8 cellular contexts compared by ENCODE assay signal in the genomic region with DNA sequence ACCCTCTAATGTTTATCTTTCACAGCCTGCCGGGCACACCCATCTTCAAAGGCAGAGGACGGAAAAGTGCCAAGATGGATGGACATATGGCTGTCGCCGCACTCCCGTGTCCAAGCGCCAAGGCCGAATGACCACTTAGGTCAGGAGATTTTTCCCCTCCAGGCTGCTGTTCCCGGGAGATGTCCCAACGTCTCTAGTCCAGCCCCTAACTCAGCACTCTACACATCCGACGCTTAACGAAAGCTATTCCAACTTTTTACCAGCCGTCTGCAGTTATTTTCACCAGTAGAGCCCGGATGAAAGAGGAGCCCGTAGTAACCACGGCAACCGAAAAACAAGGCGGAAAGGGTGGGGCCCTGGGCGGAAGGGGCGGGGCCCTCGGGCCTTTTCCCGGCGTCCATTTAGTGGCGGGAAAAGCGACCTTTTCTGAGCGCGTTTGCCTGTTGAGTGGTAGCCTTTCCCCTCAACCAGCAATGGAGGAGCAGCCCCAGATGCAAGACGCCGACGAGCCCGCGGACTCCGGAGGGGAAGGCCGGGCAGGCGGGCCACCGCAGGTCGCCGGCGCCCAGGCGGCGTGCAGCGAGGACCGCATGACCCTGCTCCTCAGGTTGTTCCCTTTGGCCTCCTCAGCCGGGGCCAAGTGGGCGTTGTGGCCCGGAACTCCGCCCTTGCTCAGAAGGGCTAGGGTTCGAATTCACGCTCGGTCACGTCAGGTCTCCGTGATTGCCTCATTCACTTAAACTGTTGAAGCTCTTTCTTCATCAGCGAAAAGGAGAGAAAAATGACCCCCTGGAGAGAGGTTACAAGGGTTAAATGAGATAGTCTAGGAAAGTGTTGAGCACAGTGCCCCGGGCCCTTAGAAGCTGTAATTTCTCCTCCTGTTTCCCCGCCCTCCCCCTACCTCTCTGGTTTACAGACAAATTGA. TPM values are rescaled to one million over a fixed set of nuclear protein-coding genes. Genes with fewer than 3 reads are reported as not detected.
DNase-seq lines count a peak whose midpoint lies in the region; ATAC-seq and TF ChIP-seq lines count a peak whose summit lies in the region.

TSS of gene CENPH (plus strand) at position 422 of the 925 bp plus-strand sequence. CDS start at position 474, 52 bp downstream.

- peak; percentile 88 for DNase-seq in NCI-H2029 (lab: John Stamatoyannopoulos, UW)
- DNase-seq in T-helper 2 cell treated with Interferon-gamma antibody and Interleukin-4, amounts not matched to agents 5 μg/mL and 100 μg/mL, for 36 hours (ENCODE audit: low spot score): peak; percentile 91
- DNase-seq in anterior cingulate cortex (lab: John Stamatoyannopoulos, UW): peak; percentile 28 to 92 (median 79)
- DNase-seq in right cardiac atrium: peak; percentile 89 to 96 (median 96)
- DNase-seq in putamen (ENCODE audit: low spot score): peak; percentile 87
- no peak for DNase-seq in vagina (ENCODE audit: extremely low spot score in 2 of 2)

- H3K27ac Mint-ChIP-seq in T-helper 2 cell treated with Interferon-gamma antibody and Interleukin-4, amounts not matched to agents 5 μg/mL and 100 μg/mL, for 36 hours: peak within 1 kb of the TSS; percentile 92

- no peak for TF ChIP-seq POLR2A in vagina (IDR thresholded peaks at IDR 0.05)

- intact Hi-C loops in right cardiac atrium (cut with DNase I): no loop called here
- intact Hi-C loops in vagina (cut with DNase I): no loop called here

- H3K27me3 ChIP-seq in right cardiac atrium (ENCODE audit: control insufficient read depth, insufficient read depth) (no peaks in the 10 kb centered on the region), vagina (no peaks in the 10 kb centered on the region)

- peaks cover 7% of the 10 kb centered on the region for H3K36me3 Mint-ChIP-seq in T-helper 2 cell treated with Interferon-gamma antibody and Interleukin-4, amounts not matched to agents 5 μg/mL and 100 μg/mL, for 36 hours (ENCODE audit: low read depth)

- H3K9me3 ChIP-seq in right cardiac atrium (ENCODE audit: control insufficient read depth, low read length): no peaks in the 10 kb centered on the region
- H3K9me3 ChIP-seq in vagina: no peaks in the 10 kb centered on the region

- H3K4me3 ChIP-seq in right cardiac atrium (ENCODE audit: low read length) (peak within 1 kb of the TSS; percentile 83), vagina (peak within 1 kb of the TSS; percentile 61 to 66)

- ATAC-seq in GM18508 (IDR thresholded peaks at IDR 0.05; ENCODE audit: insufficient read depth, unreplicated experiment): peak; percentile 78
- ATAC-seq in HG02981 (IDR thresholded peaks at IDR 0.05; ENCODE audit: unreplicated experiment): peak; percentile 91
- peak; percentile 99 for ATAC-seq in right cardiac atrium

- no peak for TF ChIP-seq CTCF in vagina (IDR thresholded peaks at IDR 0.05)

- no peaks in the 10 kb centered on the region for H3K27me3 Mint-ChIP-seq in T-helper 2 cell treated with Interferon-gamma antibody and Interleukin-4, amounts not matched to agents 5 μg/mL and 100 μg/mL, for 36 hours (ENCODE audit: low read depth)

- under 1% methylated on average over 55 of the region's 55 CpGs for WGBS in right cardiac atrium

- H3K4me1 ChIP-seq in right cardiac atrium (ENCODE audit: control insufficient read depth, insufficient read depth, low read length) (no peaks in the 10 kb centered on the region), vagina (peaks cover 9% of the 10 kb centered on the region)

- H3K4me1 Mint-ChIP-seq in T-helper 2 cell treated with Interferon-gamma antibody and Interleukin-4, amounts not matched to agents 5 μg/mL and 100 μg/mL, for 36 hours (ENCODE audit: low read depth): peaks cover 8% of the 10 kb centered on the region

- no peaks in the 10 kb centered on the region for H3K36me3 ChIP-seq in vagina

- H3K9me3 Mint-ChIP-seq in T-helper 2 cell treated with Interferon-gamma antibody and Interleukin-4, amounts not matched to agents 5 μg/mL and 100 μg/mL, for 36 hours: no peaks in the 10 kb centered on the region

- peak within 1 kb of the TSS; percentile 70 for H3K27ac ChIP-seq in right cardiac atrium (ENCODE audit: low read length)
- peak within 1 kb of the TSS; percentile 4 for H3K27ac ChIP-seq in vagina

- peak within 1 kb of the TSS; percentile 90 for H3K4me3 Mint-ChIP-seq in T-helper 2 cell treated with Interferon-gamma antibody and Interleukin-4, amounts not matched to agents 5 μg/mL and 100 μg/mL, for 36 hours

RNA-seq across cellular contexts. Expression of gene CENPH, which starts in this region (rescaled TPM):
- 1 to 10 TPM; 2.7 to 4.3 (median 3.8) TPM for total RNA-seq in right cardiac atrium
- 3.1 TPM for polyA plus RNA-seq in right cardiac atrium
- 3.9 TPM for total RNA-seq in vagina

Comparison
In these comparisons a context has a peak if more than half of its experiments do, and no peak if none do; other contexts are left out.
1. DNase-seq: peak in NCI-H2029 (single experiment), T-helper 2 cell treated with Interferon-gamma antibody and Interleukin-4, amounts not matched to agents 5 μg/mL and 100 μg/mL, for 36 hours (single experiment), anterior cingulate cortex (58 of 58), right cardiac atrium (3 of 3) and putamen (single experiment); none in vagina (0 of 2).
2. Peak in every context shown above with its lines, with median percentiles within 50 percentile points of each other: ATAC-seq.